9 cellular contexts compared by ENCODE assay signal in genomic region chr13:106532111-106532929, GRCh38. TPM values are rescaled to one million over a fixed set of nuclear protein-coding genes. Genes with fewer than 3 reads are reported as not detected.
DNase-seq lines count a peak whose midpoint lies in the region; ATAC-seq and TF ChIP-seq lines count a peak whose summit lies in the region.
"Had no signal": no experiment of that assay in that cellular context is flagged by ENCODE, and none has a peak within 500 bp of the region (broad histone marks: within the 10 kb centered on the region; RNA-seq: fewer than 3 reads in every experiment).

No MANE protein-coding gene starts in this region.

- H3K4me3 ChIP-seq in HUES64 (ENCODE audit: low read length) (peak overlapping the region; percentile 72), ectodermal cell (ENCODE audit: insufficient read depth, low read depth, low read length) (peak overlapping the region; percentile 97)
- H3K4me3 ChIP-seq in naive thymus-derived CD4-positive, alpha-beta T cell (ENCODE audit: low read length): no peak overlapping the region

- H3K27ac ChIP-seq in HUES64 (ENCODE audit: low read depth, low read length): no peak overlapping the region; the same call in 1 of the 2 replicates
- peak overlapping the region; percentile 51 for H3K27ac ChIP-seq in ectodermal cell (ENCODE audit: insufficient read depth, low read depth, low read length, poor library complexity, severe bottlenecking)
- H3K27ac ChIP-seq in naive thymus-derived CD4-positive, alpha-beta T cell (ENCODE audit: low read depth, low read length): no peak overlapping the region

- H3K4me3 Mint-ChIP-seq in naive thymus-derived CD4-positive, alpha-beta T cell: peak overlapping the region; percentile 14 to 96 (median 60)

- peaks cover 0 to 4% (median 0%) of the 10 kb centered on the region in 5 donors for H3K36me3 Mint-ChIP-seq in naive thymus-derived CD4-positive, alpha-beta T cell

- H3K27me3 ChIP-seq in HUES64 (ENCODE audit: insufficient read depth, low read length) (peaks cover 13% of the 10 kb centered on the region), ectodermal cell (ENCODE audit: control insufficient read depth, insufficient read depth, low read length, poor library complexity, severe bottlenecking) (no peaks in the 10 kb centered on the region)
- no peaks in the 10 kb centered on the region for H3K27me3 ChIP-seq in naive thymus-derived CD4-positive, alpha-beta T cell (ENCODE audit: control insufficient read depth in 2 of 2, insufficient read depth in 2 of 2, low read length in 2 of 2)

- peak overlapping the region; percentile 48; the same call in 1 of the 2 replicates for H3K9ac ChIP-seq in HUES64 (ENCODE audit: low read depth, low read length)

- DNase-seq in ACHN (peak; percentile 18), DMS153 (lab: John Stamatoyannopoulos, UW) (no peak), GM20000 (ENCODE audit: low spot score) (no peak)
- DNase-seq in naive thymus-derived CD4-positive, alpha-beta T cell: no peak

- POLR2A ChIA-PET in naive thymus-derived CD4-positive, alpha-beta T cell (lab: Charles Lee): no interaction called here

- CTCF ChIA-PET in naive thymus-derived CD4-positive, alpha-beta T cell (lab: Charles Lee): no interaction called here

- intact Hi-C loops in naive thymus-derived CD4-positive, alpha-beta T cell (cut with micrococcal nuclease): loop anchor here in 1 of 2 donors (10.0 kb wide), 1 partner anchor 1682 kb away; the partner anchor contains the start of genes ABHD13 and LIG4

- peaks cover 50% of the 10 kb centered on the region for H3K4me1 ChIP-seq in HUES64 (ENCODE audit: insufficient read depth, low read length)
- peaks cover 36% of the 10 kb centered on the region for H3K4me1 ChIP-seq in ectodermal cell (ENCODE audit: control insufficient read depth, insufficient read depth, low read length)
- H3K4me1 ChIP-seq in naive thymus-derived CD4-positive, alpha-beta T cell (ENCODE audit: control insufficient read depth in 2 of 2, insufficient read depth in 2 of 2, low read length in 2 of 2): peaks cover 5 to 19% of the 10 kb centered on the region in 2 donors

- TF ChIP-seq CTCF in GM20000 (IDR thresholded peaks at IDR 0.05; ENCODE audit: extremely low read depth, missing control alignments): no peak

- no peaks in the 10 kb centered on the region for H3K9me3 ChIP-seq in HUES64 (ENCODE audit: insufficient read depth, low read depth, low read length)
- H3K9me3 ChIP-seq in ectodermal cell (ENCODE audit: control insufficient read depth, low read length): no peaks in the 10 kb centered on the region
- no peaks in the 10 kb centered on the region for H3K9me3 ChIP-seq in naive thymus-derived CD4-positive, alpha-beta T cell (ENCODE audit: control insufficient read depth in 2 of 3, low read length in 3 of 3)
- H3K9me3 ChIP-seq: adrenal gland had no signal

- in situ Hi-C loops in ACHN (cut with HindIII; ENCODE audit: low pct_ligation_motif_present, low pct_unique_long_range_greater_than_20kb, low sequenced_read_pairs): no loop called here

- H3K27ac Mint-ChIP-seq in naive thymus-derived CD4-positive, alpha-beta T cell: peak overlapping the region in 2 of 9 donors; percentile 40 to 52

- peaks cover 10 to 24% (median 19%) of the 10 kb centered on the region in 7 donors for H3K4me1 Mint-ChIP-seq in naive thymus-derived CD4-positive, alpha-beta T cell

- 22% methylated on average over 14 of the region's 18 CpGs for WGBS in HUES64
- 8 to 13% methylated on average over 17 to 18 of the region's 18 CpGs for WGBS in ectodermal cell, 2 experiments

- no peak for ATAC-seq in naive thymus-derived CD4-positive, alpha-beta T cell
- ATAC-seq in GM21723 (IDR thresholded peaks at IDR 0.05; ENCODE audit: unreplicated experiment): no peak
- no peak for ATAC-seq in GM21423 (IDR thresholded peaks at IDR 0.05; ENCODE audit: unreplicated experiment)

- H3K9me3 Mint-ChIP-seq in naive thymus-derived CD4-positive, alpha-beta T cell: peaks cover 0 to 2% (median 0%) of the 10 kb centered on the region in 11 donors

- peaks cover 36 to 71% (median 44%) of the 10 kb centered on the region in 5 donors for H3K27me3 Mint-ChIP-seq in naive thymus-derived CD4-positive, alpha-beta T cell

- H3K36me3 ChIP-seq in HUES64 (ENCODE audit: insufficient read depth, low read length): no peaks in the 10 kb centered on the region
- H3K36me3 ChIP-seq in ectodermal cell (ENCODE audit: control insufficient read depth, insufficient read depth, low read length): no peaks in the 10 kb centered on the region
- no peaks in the 10 kb centered on the region for H3K36me3 ChIP-seq in naive thymus-derived CD4-positive, alpha-beta T cell (ENCODE audit: control insufficient read depth in 2 of 3, insufficient read depth in 3 of 3, low read length in 3 of 3)
- H3K36me3 ChIP-seq: adrenal gland had no signal

RNA-seq across cellular contexts. Expression of gene EFNB2, which starts 3.1 kb away (rescaled TPM):
- 30.9 TPM for polyA plus RNA-seq in HUES64 (2013, experiment 1 of 2)
- polyA plus RNA-seq in HUES64 (2013, experiment 2 of 2): 47.2 TPM
- 116 TPM for polyA plus RNA-seq in ectodermal cell (2013, experiment 1 of 4)
- 110 TPM for polyA plus RNA-seq in ectodermal cell (2013, experiment 2 of 4)
- polyA plus RNA-seq in ectodermal cell (2013, experiment 3 of 4): 92.2 TPM
- polyA plus RNA-seq in ectodermal cell (2013, experiment 4 of 4): 100 TPM
- total RNA-seq in naive thymus-derived CD4-positive, alpha-beta T cell: under 1 TPM in 4 of 5 experiments, not detected in 1; 0.07 to 0.22 (median 0.13) TPM
- polyA plus RNA-seq in naive thymus-derived CD4-positive, alpha-beta T cell: under 1 TPM in 1 of 2 donors, not detected in 1; 0.08 TPM

RNA-seq across cellular contexts. Expression of gene ARGLU1, which starts 35.6 kb away (rescaled TPM):
- polyA plus RNA-seq in HUES64 (2013, experiment 1 of 2): 85.4 TPM
- 109 TPM for polyA plus RNA-seq in HUES64 (2013, experiment 2 of 2)
- polyA plus RNA-seq in ectodermal cell (2013, experiment 1 of 4): 244 TPM
- 234 TPM for polyA plus RNA-seq in ectodermal cell (2013, experiment 2 of 4)
- polyA plus RNA-seq in ectodermal cell (2013, experiment 3 of 4): 236 TPM
- polyA plus RNA-seq in ectodermal cell (2013, experiment 4 of 4): 269 TPM
- 100 to 1,000 TPM in 4 of 5 experiments, 10 to 100 TPM in 1; 93.3 to 291 (median 160) TPM for total RNA-seq in naive thymus-derived CD4-positive, alpha-beta T cell
- polyA plus RNA-seq in naive thymus-derived CD4-positive, alpha-beta T cell: 10 to 100 TPM; 36.1 to 41.6 TPM
